ENCODE assay signal across 8 cellular contexts in genomic region chr18:54828290-54828871, GRCh38. TPM values are rescaled to one million over a fixed set of nuclear protein-coding genes. Genes with fewer than 3 reads are reported as not detected.
DNase-seq lines count a peak whose midpoint lies in the region; ATAC-seq and TF ChIP-seq lines count a peak whose summit lies in the region.

Gene RAB27B (plus strand): TSS chr18:54828477. CDS start chr18:54877586, 49,109 bp downstream.

- DNase-seq in 8988T (peak; percentile 6), H7 (peak; percentile 76), NCI-H748 (lab: John Stamatoyannopoulos, UW; ENCODE audit: unreplicated experiment) (peak; percentile 82), epithelial cell of esophagus (ENCODE audit: low read depth) (peak; percentile 99)
- peak; percentile 19 for DNase-seq in activated CD8-positive, alpha-beta memory T cell treated with anti-CD3 and anti-CD28 coated beads, Interleukin-2, amount 50 U/mL, for 24 hours (ENCODE audit: extremely low read depth)
- peak; percentile 37 for DNase-seq in stimulated activated CD8-positive, alpha-beta memory T cell treated with anti-CD3 and anti-CD28 coated beads, Interleukin-15, amount 100 ng/mL, for 24 hours (ENCODE audit: low read depth)

- peaks cover 13% of the 10 kb centered on the region for H3K4me1 ChIP-seq in mononuclear cell (ENCODE audit: insufficient read depth, low read length)

- H3K9me3 ChIP-seq in mononuclear cell (ENCODE audit: low read depth, low read length), result no peaks in the 10 kb centered on the region

- H3K4me3 ChIP-seq in H7 (ENCODE audit: insufficient read depth, low read depth, low read length), result peak within 1 kb of the TSS; percentile 53
- peak within 1 kb of the TSS; percentile 85 for H3K4me3 ChIP-seq in epithelial cell of esophagus (ENCODE audit: low read length)
- peak within 1 kb of the TSS; percentile 49 for H3K4me3 ChIP-seq in mononuclear cell (ENCODE audit: low read length)

- H3K36me3 ChIP-seq in H7 (replicated peaks; ENCODE audit: control insufficient read depth, insufficient read depth, low read length), result no peaks in the 10 kb centered on the region

- peak; percentile 2 for TF ChIP-seq CTCF in epithelial cell of esophagus (IDR thresholded peaks at IDR 0.05; ENCODE audit: insufficient read depth, low read depth, low read length, missing control alignments)

- H3K27me3 ChIP-seq in H7 (ENCODE audit: control insufficient read depth, insufficient read depth, low read length) (no peaks in the 10 kb centered on the region), mononuclear cell (ENCODE audit: insufficient read depth, low read length) (peaks cover 3% of the 10 kb centered on the region)

- ATAC-seq in GM21529 (IDR thresholded peaks at IDR 0.05; ENCODE audit: unreplicated experiment), result no peak

RNA-seq across cellular contexts. Expression of gene RAB27B, which starts in this region (rescaled TPM):
- 0.11 TPM in 1 of 2 replicates, not detected in the other for total RNA-seq in H7 (2014; rRNA removed; shearing (Covaris generic))
- total RNA-seq in mononuclear cell, result 14.3 TPM

Comparison
In these comparisons a context has a peak if more than half of its experiments do, and no peak if none do; other contexts are left out.
1. RNA of gene RAB27B (total RNA-seq): 14.3 TPM in mononuclear cell (single experiment); 0.11 TPM in H7; every median in the first group is over 10 times any median in the second.
2. Peak in DNase-seq and H3K4me3 ChIP-seq in H7; RNA of the gene not detected or under 1 TPM.
3. DNase-seq: peak in every context shown above with its lines; median percentile 99 in epithelial cell of esophagus; 82 in NCI-H748; 76 in H7; 37 in stimulated activated CD8-positive, alpha-beta memory T cell treated with anti-CD3 and anti-CD28 coated beads, Interleukin-15, amount 100 ng/mL, for 24 hours; 19 in activated CD8-positive, alpha-beta memory T cell treated with anti-CD3 and anti-CD28 coated beads, Interleukin-2, amount 50 U/mL, for 24 hours; 6 in 8988T.
4. Peak in every context shown above with its lines, with median percentiles within 50 percentile points of each other: H3K4me3 ChIP-seq.